ENCODE assay signal across 8 cellular contexts in genomic region chr5:134568761-134569725, GRCh38. TPM values are rescaled to one million over a fixed set of nuclear protein-coding genes. Genes with fewer than 3 reads are reported as not detected.
DNase-seq lines count a peak whose midpoint lies in the region; ATAC-seq, FAIRE-seq and TF ChIP-seq lines count a peak whose summit lies in the region.

No MANE protein-coding gene starts in this region.

- CTCF ChIA-PET in A549 (lab: Yijun Ruan, JAX), result interaction anchor here (1.0 to 6.3 kb wide), 9 partner anchors 8 to 530 kb away, joined by 3 to 47 read pairs (median 5); partner anchors contain the start of gene CDKN2AIPNL

- peak overlapping the region; percentile 51 to 73 for H3K27ac Mint-ChIP-seq in natural killer cell
- no peak overlapping the region for H3K27ac Mint-ChIP-seq in glutamatergic neuron (ENCODE audit: unreplicated experiment)

- no peak overlapping the region for H3K4me3 ChIP-seq in A549

- H3K27ac ChIP-seq in A549, result peak overlapping the region; percentile 55 to 78; a peak in 5 of 6 replicates

- TF ChIP-seq RAD21 in A549 (conservative IDR thresholded peaks at IDR 0.05 in 1 of 2, IDR thresholded peaks at IDR 0.05 in 1 of 2), result no peak

- no peak for TF ChIP-seq POLR2A in A549 (IDR thresholded peaks at IDR 0.05; ENCODE audit: low read length)

- no peaks in the 10 kb centered on the region for H3K9me3 Mint-ChIP-seq in natural killer cell
- H3K9me3 Mint-ChIP-seq in glutamatergic neuron (ENCODE audit: unreplicated experiment), result peaks cover 6% of the 10 kb centered on the region

- H3K4me1 Mint-ChIP-seq in natural killer cell (peaks cover 30 to 42% of the 10 kb centered on the region in 2 donors), glutamatergic neuron (ENCODE audit: low read depth, unreplicated experiment) (no peaks in the 10 kb centered on the region)

- intact Hi-C loops in natural killer cell (cut with micrococcal nuclease), result no loop called here

- no peak for TF ChIP-seq CTCF in A549 (IDR thresholded peaks at IDR 0.05)
- TF ChIP-seq CTCF in natural killer cell (IDR thresholded peaks at IDR 0.05), result no peak
- TF ChIP-seq CTCF in glutamatergic neuron (IDR thresholded peaks at IDR 0.05; ENCODE audit: partially characterized antibody, unreplicated experiment), result no peak

- no peaks in the 10 kb centered on the region for H3K36me3 Mint-ChIP-seq in natural killer cell
- H3K36me3 Mint-ChIP-seq in glutamatergic neuron (ENCODE audit: unreplicated experiment), result no peaks in the 10 kb centered on the region

- DNase-seq in A549 (ENCODE audit: low read depth in 1 of 2, low spot score in 1 of 2) (peak in 1 of 2 experiments; percentile 50), NCI-H2196 treated with DMSO at 0.1 percent for 48 hours (lab: John Stamatoyannopoulos, UW; ENCODE audit: unreplicated experiment) (peak; percentile 52), natural killer cell (no peak), glutamatergic neuron (no peak)
- no peak for DNase-seq in central memory CD4-positive, alpha-beta T cell

- H3K4me2 ChIP-seq in A549, result peak overlapping the region; percentile 54

- no peak for FAIRE-seq in A549 (lab: Jason Lieb, UNC)

- POLR2A ChIA-PET in A549 (lab: Yijun Ruan, JAX), result no interaction called here

- no peaks in the 10 kb centered on the region for H3K27me3 Mint-ChIP-seq in natural killer cell (ENCODE audit: low read depth in 2 of 2)
- peaks cover 12% of the 10 kb centered on the region for H3K27me3 Mint-ChIP-seq in glutamatergic neuron (ENCODE audit: unreplicated experiment)

- TF ChIP-seq EP300 in A549 (IDR thresholded peaks at IDR 0.05), result no peak

- ATAC-seq in A549 (peak in 1 of 2 experiments; percentile 40; a peak in 4 of 6 replicates), esophagus mucosa (peak; percentile 40), natural killer cell (no peak), GM21381 (IDR thresholded peaks at IDR 0.05; ENCODE audit: unreplicated experiment) (no peak), GM21515 (IDR thresholded peaks at IDR 0.05; ENCODE audit: unreplicated experiment) (no peak)

- no peaks in the 10 kb centered on the region for H3K9me3 ChIP-seq in A549

- 76% methylated on average over 20 of the region's 24 CpGs for WGBS in A549 (ENCODE audit: missing lambda C conversion rate)

- peaks cover 30% of the 10 kb centered on the region for H3K4me1 ChIP-seq in A549

- H3K4me3 Mint-ChIP-seq in natural killer cell (no peak overlapping the region), glutamatergic neuron (ENCODE audit: unreplicated experiment) (no peak overlapping the region)

TF ChIP-seq in A549, 52 proteins besides CTCF, POLR2A, EP300 and RAD21:
- no peak for TF ChIP-seq NFE2L2 (conservative IDR thresholded peaks at IDR 0.05; ENCODE audit: low read length)
- TF ChIP-seq HOXA7 (CRISPR knock-in tag; IDR thresholded peaks at IDR 0.05), result no peak
- TF ChIP-seq NR3C1 (IDR thresholded peaks at IDR 0.05), result no peak
- no peak for TF ChIP-seq RCOR1 (IDR thresholded peaks at IDR 0.05; ENCODE audit: low read depth, low read length)
- TF ChIP-seq PHF8 (IDR thresholded peaks at IDR 0.05; ENCODE audit: borderline replicate concordance, low read depth), result no peak
- TF ChIP-seq CBX8 (IDR thresholded peaks at IDR 0.05), result no peak
- no peak for TF ChIP-seq HEYL (CRISPR knock-in tag; IDR thresholded peaks at IDR 0.05)
- no peak for TF ChIP-seq FOXS1 (CRISPR knock-in tag; IDR thresholded peaks at IDR 0.05)
- TF ChIP-seq RNF2 (IDR thresholded peaks at IDR 0.05; ENCODE audit: borderline replicate concordance, low read depth), result no peak
- no peak for TF ChIP-seq EHF (CRISPR knock-in tag; IDR thresholded peaks at IDR 0.05)
- TF ChIP-seq HOXB5 (CRISPR knock-in tag; IDR thresholded peaks at IDR 0.05), result no peak
- TF ChIP-seq, protein P1, sequence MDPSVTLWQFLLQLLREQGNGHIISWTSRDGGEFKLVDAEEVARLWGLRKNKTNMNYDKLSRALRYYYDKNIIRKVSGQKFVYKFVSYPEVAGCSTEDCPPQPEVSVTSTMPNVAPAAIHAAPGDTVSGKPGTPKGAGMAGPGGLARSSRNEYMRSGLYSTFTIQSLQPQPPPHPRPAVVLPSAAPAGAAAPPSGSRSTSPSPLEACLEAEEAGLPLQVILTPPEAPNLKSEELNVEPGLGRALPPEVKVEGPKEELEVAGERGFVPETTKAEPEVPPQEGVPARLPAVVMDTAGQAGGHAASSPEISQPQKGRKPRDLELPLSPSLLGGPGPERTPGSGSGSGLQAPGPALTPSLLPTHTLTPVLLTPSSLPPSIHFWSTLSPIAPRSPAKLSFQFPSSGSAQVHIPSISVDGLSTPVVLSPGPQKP (IDR thresholded peaks at IDR 0.05; ENCODE audit: low read depth, low read length), result no peak
- no peak for TF ChIP-seq REST (IDR thresholded peaks at IDR 0.05)
- TF ChIP-seq CHD4 (IDR thresholded peaks at IDR 0.05; ENCODE audit: borderline replicate concordance), result no peak
- TF ChIP-seq BCL3 (IDR thresholded peaks at IDR 0.05), result no peak

RNA-seq across cellular contexts. Expression of gene JADE2, which starts 43.6 kb away (rescaled TPM):
- polyA plus RNA-seq in A549 (2011; rRNA removed), result 21.7 and 24.0 TPM in 2 replicates
- 21.2 and 29.1 TPM in 2 replicates for polyA plus RNA-seq in A549 (2012; cell fraction: cytosol; rRNA removed)
- 30.8 and 36.0 TPM in 2 replicates for polyA plus RNA-seq in A549 (2012; cell fraction: nucleus; rRNA removed)
- 23.7 to 27.1 TPM (median 27.0 TPM) in 3 replicates for polyA plus RNA-seq in A549 (2017; fragmentation: RNase III; extraction: RNeasy Plus Mini Kit Qiagen cat#74134 plus additional on column Dnase treatment)
- 48.2 and 50.5 TPM in 2 replicates for polyA minus RNA-seq in A549 (2011; rRNA and poly(A)+ RNA removed)
- total RNA-seq in esophagus mucosa, result 12.9 TPM
- total RNA-seq in natural killer cell, result 100 to 1,000 TPM; 130 to 174 (median 173) TPM
- total RNA-seq in glutamatergic neuron (ENCODE audit: unreplicated experiment), result 2.1 TPM
